ENCODE assay signal across 34 cellular contexts in the genomic region with DNA sequence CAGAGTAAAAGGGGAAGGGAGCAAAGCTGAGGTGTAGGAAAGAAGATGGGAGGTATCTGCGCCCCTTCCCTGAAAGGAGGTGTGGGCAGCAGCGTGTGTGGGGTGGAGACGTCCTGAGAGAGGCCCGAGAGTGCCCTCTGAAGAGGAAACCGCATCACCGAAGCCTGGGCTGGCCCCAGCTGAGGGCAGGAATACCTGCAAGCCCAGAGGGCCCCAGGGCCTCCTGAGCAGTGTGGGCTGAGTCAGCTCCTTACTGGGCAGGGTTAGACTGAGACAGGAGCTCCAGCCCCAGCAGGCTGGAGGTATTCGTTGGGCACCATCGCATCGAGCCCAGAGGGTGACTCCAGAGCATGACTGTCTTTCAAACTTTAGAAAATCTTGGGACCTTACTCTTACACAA.
A peak's percentile ranks its signal among the peaks of the same experiment; 100 is the strongest.
DNase-seq lines count a peak whose midpoint lies in the region; ATAC-seq and TF ChIP-seq lines count a peak whose summit lies in the region.
"Had no signal": no experiment of that assay in that cellular context is flagged by ENCODE, and none has a peak within 500 bp of the region (broad histone marks: within the 10 kb centered on the region; RNA-seq: fewer than 3 reads in every experiment).

No MANE protein-coding gene starts in this region.

- H3K4me1 ChIP-seq in breast epithelium (peaks cover 0 to 3% of the 10 kb centered on the region in 2 donors), RWPE2 (ENCODE audit: insufficient read depth, poor library complexity, severe bottlenecking) (peaks cover 13% of the 10 kb centered on the region)
- H3K4me1 ChIP-seq: body of pancreas, Caco-2 had no signal

- H3K27me3 ChIP-seq in breast epithelium (no peaks in the 10 kb centered on the region), RWPE2 (ENCODE audit: insufficient read depth, poor library complexity, severe bottlenecking) (no peaks in the 10 kb centered on the region)
- H3K27me3 ChIP-seq: body of pancreas, dorsolateral prefrontal cortex, hepatocyte, tibial artery had no signal

- H3K27ac Mint-ChIP-seq in MCF 10A (ENCODE audit: low read depth, unreplicated experiment): no peak overlapping the region
- H3K27ac Mint-ChIP-seq: activated naive CD4-positive, alpha-beta T cell treated with anti-CD3 and anti-CD28 coated beads, Interleukin-2, amount 10 ng/mL, durations not matched to agents 7 days and 5 days; activated T-helper 17 cell treated with anti-CD3 and anti-CD28 coated beads, Interleukin-2, amount 50 U/mL, for 72 hours had no signal

- peaks cover 15% of the 10 kb centered on the region for H3K9me3 Mint-ChIP-seq in MCF 10A (ENCODE audit: unreplicated experiment)
- H3K9me3 Mint-ChIP-seq: activated naive CD4-positive, alpha-beta T cell treated with anti-CD3 and anti-CD28 coated beads, Interleukin-2, amount 10 ng/mL, durations not matched to agents 7 days and 5 days; activated T-helper 17 cell treated with anti-CD3 and anti-CD28 coated beads, Interleukin-2, amount 50 U/mL, for 72 hours had no signal

- no peak overlapping the region for H3K4me3 ChIP-seq in breast epithelium
- H3K4me3 ChIP-seq in RWPE2 (ENCODE audit: severe bottlenecking): no peak overlapping the region
- H3K4me3 ChIP-seq: body of pancreas, dorsolateral prefrontal cortex, gastroesophageal sphincter, hepatocyte, left lung, smooth muscle cell, tibial artery had no signal

- POLR2A ChIA-PET in MCF 10A (lab: Yijun Ruan, JAX): no interaction called here

- no peak for TF ChIP-seq POLR2A in breast epithelium (IDR thresholded peaks at IDR 0.05)

- peak; percentile 71 for ATAC-seq in RWPE2 (ENCODE audit: low read depth)
- ATAC-seq in HG03097 (IDR thresholded peaks at IDR 0.05; ENCODE audit: low FRiP score, unreplicated experiment): no peak
- ATAC-seq: activated T-helper 17 cell treated with anti-CD3 and anti-CD28 coated beads, Interleukin-2, amount 50 U/mL, for 72 hours; body of pancreas; gastroesophageal sphincter; left lung; right cardiac atrium had no signal

- no peaks in the 10 kb centered on the region for H3K36me3 ChIP-seq in breast epithelium
- no peaks in the 10 kb centered on the region for H3K36me3 ChIP-seq in RWPE2 (ENCODE audit: low read depth)
- H3K36me3 ChIP-seq: gastroesophageal sphincter, left lung, tibial artery had no signal

- intact Hi-C loops in MCF 10A (cut with micrococcal nuclease): no loop called here
- intact Hi-C loops in breast epithelium (cut with DNase I; ENCODE audit: low total_unique reads): no loop called here

- no peaks in the 10 kb centered on the region for H3K9me3 ChIP-seq in breast epithelium
- H3K9me3 ChIP-seq in RWPE2 (ENCODE audit: severe bottlenecking): no peaks in the 10 kb centered on the region
- H3K9me3 ChIP-seq: body of pancreas, Caco-2, gastroesophageal sphincter, left lung, tibial artery had no signal

- CTCF ChIA-PET in MCF 10A (lab: Yijun Ruan, JAX): interaction anchor here (0.6 to 0.8 kb wide), 2 partner anchors 161 to 437 kb away, joined by 3 read pairs; no protein-coding TSS in a partner anchor

- TF ChIP-seq CTCF in MCF 10A (IDR thresholded peaks at IDR 0.05; ENCODE audit: unreplicated experiment) (no peak), breast epithelium (IDR thresholded peaks at IDR 0.05) (no peak), RWPE2 (IDR thresholded peaks at IDR 0.05; ENCODE audit: poor library complexity, severe bottlenecking) (no peak)

- H3K4me3 Mint-ChIP-seq in MCF 10A (ENCODE audit: unreplicated experiment): no peak overlapping the region
- H3K4me3 Mint-ChIP-seq: activated naive CD4-positive, alpha-beta T cell treated with anti-CD3 and anti-CD28 coated beads, Interleukin-2, amount 10 ng/mL, durations not matched to agents 7 days and 5 days; activated T-helper 17 cell treated with anti-CD3 and anti-CD28 coated beads, Interleukin-2, amount 50 U/mL, for 72 hours had no signal

- no peaks in the 10 kb centered on the region for H3K27me3 Mint-ChIP-seq in MCF 10A (ENCODE audit: insufficient read depth, unreplicated experiment)

- H3K27ac ChIP-seq in breast epithelium (no peak overlapping the region), RWPE2 (ENCODE audit: poor library complexity, severe bottlenecking) (no peak overlapping the region)
- H3K27ac ChIP-seq: 22Rv1, body of pancreas, C4-2B, dorsolateral prefrontal cortex, gastroesophageal sphincter, hepatocyte, left lung, tibial artery, VCaP had no signal

- no peaks in the 10 kb centered on the region for H3K4me1 Mint-ChIP-seq in MCF 10A (ENCODE audit: insufficient read depth, unreplicated experiment)
- H3K4me1 Mint-ChIP-seq: activated naive CD4-positive, alpha-beta T cell treated with anti-CD3 and anti-CD28 coated beads, Interleukin-2, amount 10 ng/mL, durations not matched to agents 7 days and 5 days; activated T-helper 17 cell treated with anti-CD3 and anti-CD28 coated beads, Interleukin-2, amount 50 U/mL, for 72 hours had no signal

- H3K36me3 Mint-ChIP-seq in MCF 10A (ENCODE audit: insufficient read depth, unreplicated experiment): no peaks in the 10 kb centered on the region
- H3K36me3 Mint-ChIP-seq: activated naive CD4-positive, alpha-beta T cell treated with anti-CD3 and anti-CD28 coated beads, Interleukin-2, amount 10 ng/mL, durations not matched to agents 7 days and 5 days had no signal

- DNase-seq in MCF 10A (ENCODE audit: unreplicated experiment) (peak; percentile 83), breast epithelium (ENCODE audit: low spot score in 2 of 2) (no peak), RWPE2 (ENCODE audit: low spot score) (no peak), iPS-NIHi7 (ENCODE audit: extremely low spot score) (peak; percentile 57), cerebellum (ENCODE audit: low spot score) (no peak), hippocampal formation (lab: John Stamatoyannopoulos, UW) (no peak)
- no peak for DNase-seq in activated CD4-positive, alpha-beta T cell treated with anti-CD3 and anti-CD28 coated beads for 48 hours
- DNase-seq: activated CD4-positive, alpha-beta T cell treated with anti-CD3 and anti-CD28 coated beads for 4 hours; activated naive CD4-positive, alpha-beta T cell treated with anti-CD3 and anti-CD28 coated beads, Interleukin-2, amount 10 ng/mL, durations not matched to agents 7 days and 5 days; body of pancreas; Caco-2; cerebellar nuclear complex; DMS79; dorsolateral prefrontal cortex; GF-D8; left lung; NCI-H1417; NCI-H2081; NCI-H2227 treated with DMSO at 0.1 percent for 48 hours; NCI-H526; right cardiac atrium; stimulated activated CD4-positive, alpha-beta T cell treated with anti-CD3 and anti-CD28 coated beads, Interleukin-2, amount 100 ng/mL, for 24 hours; stimulated activated CD8-positive, alpha-beta memory T cell treated with anti-CD3 and anti-CD28 coated beads, Interleukin-4, amount 100 ng/mL, for 48 hours; SW 1271; T-helper 9 cell; tibial artery had no signal

- no TSS peak for BruUV-seq in MCF 10A (replicated peaks; lab: Mats Ljungman, UMichigan)

Comparison
In these comparisons a context has a peak if more than half of its experiments do, and no peak if none do; other contexts are left out.
1. DNase-seq: peak in MCF 10A (single experiment) and iPS-NIHi7 (single experiment); none in breast epithelium (0 of 2), RWPE2 (single experiment), activated CD4-positive, alpha-beta T cell treated with anti-CD3 and anti-CD28 coated beads for 48 hours (single experiment), cerebellum (single experiment) and hippocampal formation (0 of 2).